Comparison of ENCODE assay signal across 8 cellular contexts in the genomic region with DNA sequence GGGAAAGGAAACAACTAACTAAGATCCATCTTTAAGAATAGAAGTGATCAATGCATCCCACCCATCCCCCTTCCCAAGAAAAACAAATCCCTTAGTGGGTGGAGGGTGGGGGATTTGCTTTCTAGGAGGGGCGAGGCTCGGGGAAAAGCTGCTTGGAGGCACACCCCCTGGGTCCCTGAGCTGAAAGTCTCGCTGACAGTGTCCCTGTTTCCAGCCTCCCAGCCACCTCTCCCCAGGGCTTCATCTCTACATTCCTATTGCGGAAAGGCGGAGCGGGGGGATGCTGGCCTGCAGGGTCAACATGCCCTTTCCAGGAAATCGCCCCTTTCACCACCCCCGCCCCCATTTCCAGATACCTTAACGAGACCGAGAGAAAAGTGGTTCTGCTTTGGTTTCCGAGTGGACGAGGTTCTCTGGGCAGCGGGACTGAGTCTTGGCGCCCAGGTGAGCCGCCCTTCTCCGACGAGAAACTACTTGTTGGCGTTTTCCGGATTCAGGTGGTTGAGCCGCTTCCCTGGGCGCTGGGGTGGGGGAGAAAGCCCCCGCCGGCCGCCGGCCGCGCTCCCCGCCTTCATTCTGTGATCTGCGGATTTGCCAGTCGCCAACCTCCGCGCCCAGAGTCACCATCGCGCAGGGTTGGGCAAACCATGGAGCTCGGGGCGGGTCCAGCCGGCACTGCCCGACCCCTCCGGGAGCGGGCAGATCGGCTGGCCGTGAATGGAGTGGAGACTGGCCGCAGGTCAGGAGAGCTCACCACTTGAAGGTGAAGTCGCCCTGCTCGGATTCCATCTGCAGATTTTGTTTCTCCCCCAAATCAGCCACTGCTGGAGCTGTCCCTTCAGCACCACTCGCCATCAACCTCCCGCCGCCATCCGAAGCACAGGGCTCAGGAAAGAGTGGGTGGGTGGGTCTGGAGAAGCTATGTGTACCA. TPM values are rescaled to one million over a fixed set of nuclear protein-coding genes. Genes with fewer than 3 reads are reported as not detected.
DNase-seq lines count a peak whose midpoint lies in the region; ATAC-seq and TF ChIP-seq lines count a peak whose summit lies in the region.

No MANE protein-coding gene starts in this region.

- H3K4me1 ChIP-seq in iPS-18a (ENCODE audit: control insufficient read depth, low read depth, low read length) (no peaks in the 10 kb centered on the region), thymus (ENCODE audit: control insufficient read depth, insufficient read depth, low read length) (peaks cover 2% of the 10 kb centered on the region)

- no peak overlapping the region for H3K27ac Mint-ChIP-seq in activated T-cell treated with anti-CD3 and anti-CD28 coated beads, Interleukin-2, amount 50 U/mL, for 24 hours
- H3K27ac Mint-ChIP-seq in WTC11: no peak overlapping the region

- H3K4me1 Mint-ChIP-seq in activated T-cell treated with anti-CD3 and anti-CD28 coated beads, Interleukin-2, amount 50 U/mL, for 24 hours (ENCODE audit: low read depth): peaks cover 9% of the 10 kb centered on the region
- peaks cover 15% of the 10 kb centered on the region for H3K4me1 Mint-ChIP-seq in WTC11

- peak; percentile 36 for DNase-seq in activated T-cell treated with anti-CD3 and anti-CD28 coated beads, Interleukin-2, amount 50 U/mL, for 24 hours
- DNase-seq in activated T-cell treated with anti-CD3 and anti-CD28 coated beads for 4 hours (no peak), WTC11 (ENCODE audit: low spot score) (peak; percentile 80), mucosa of gallbladder (ENCODE audit: low spot score) (no peak), NOMO-1 treated with dmso at 0.1 percent for 144 hours (lab: John Stamatoyannopoulos, UW; ENCODE audit: unreplicated experiment) (no peak), GF-D8 (lab: John Stamatoyannopoulos, UW) (no peak)

- no peak for TF ChIP-seq CTCF in WTC11 (IDR thresholded peaks at IDR 0.05)

- no peak overlapping the region for H3K9ac ChIP-seq in iPS-18a (ENCODE audit: low read length)

- no peaks in the 10 kb centered on the region for H3K9me3 ChIP-seq in iPS-18a (ENCODE audit: control insufficient read depth, low read depth, low read length)
- peaks cover 2% of the 10 kb centered on the region for H3K9me3 ChIP-seq in thymus (ENCODE audit: control insufficient read depth)

- POLR2A ChIA-PET in WTC11 (lab: Charles Lee): no interaction called here

- H3K4me3 Mint-ChIP-seq in activated T-cell treated with anti-CD3 and anti-CD28 coated beads, Interleukin-2, amount 50 U/mL, for 24 hours: no peak overlapping the region
- H3K4me3 Mint-ChIP-seq in WTC11: peak overlapping the region; percentile 73

- H3K27me3 Mint-ChIP-seq in activated T-cell treated with anti-CD3 and anti-CD28 coated beads, Interleukin-2, amount 50 U/mL, for 24 hours: peaks cover 71% of the 10 kb centered on the region
- peaks cover 61% of the 10 kb centered on the region for H3K27me3 Mint-ChIP-seq in WTC11 (ENCODE audit: low read depth)

- H3K4me3 ChIP-seq in iPS-18a (ENCODE audit: low read length) (peak overlapping the region; percentile 64), thymus (ENCODE audit: low read length) (peak overlapping the region; percentile 19)

- CTCF ChIA-PET in WTC11 (lab: Charles Lee): no interaction called here

- ATAC-seq in WTC11: peak; percentile 73

- no peaks in the 10 kb centered on the region for H3K36me3 Mint-ChIP-seq in activated T-cell treated with anti-CD3 and anti-CD28 coated beads, Interleukin-2, amount 50 U/mL, for 24 hours (ENCODE audit: low read depth)
- H3K36me3 Mint-ChIP-seq in WTC11: no peaks in the 10 kb centered on the region

- no peaks in the 10 kb centered on the region for H3K9me3 Mint-ChIP-seq in activated T-cell treated with anti-CD3 and anti-CD28 coated beads, Interleukin-2, amount 50 U/mL, for 24 hours
- H3K9me3 Mint-ChIP-seq in WTC11: no peaks in the 10 kb centered on the region

- H3K27ac ChIP-seq in iPS-18a (ENCODE audit: low read length) (no peak overlapping the region), thymus (ENCODE audit: low read depth) (no peak overlapping the region)

- H3K27me3 ChIP-seq in iPS-18a (ENCODE audit: control insufficient read depth, insufficient read depth, low read length) (peaks cover 55% of the 10 kb centered on the region), thymus (ENCODE audit: control insufficient read depth, insufficient read depth) (peaks cover 36% of the 10 kb centered on the region)

- H3K36me3 ChIP-seq in iPS-18a (ENCODE audit: control insufficient read depth, low read depth, low read length) (no peaks in the 10 kb centered on the region), thymus (ENCODE audit: control insufficient read depth, insufficient read depth) (no peaks in the 10 kb centered on the region)

- 6% methylated on average over 49 of the region's 49 CpGs for WGBS in thymus

TF ChIP-seq in WTC11, 78 proteins besides CTCF, POLR2A, EP300 and RAD21 (continues in another document):
- TF ChIP-seq SMAD4 (CRISPR knock-in tag; IDR thresholded peaks at IDR 0.05): 0 out of 2 replicates have a peak, but pooled peaks have one; percentile 26
- TF ChIP-seq, protein P1, sequence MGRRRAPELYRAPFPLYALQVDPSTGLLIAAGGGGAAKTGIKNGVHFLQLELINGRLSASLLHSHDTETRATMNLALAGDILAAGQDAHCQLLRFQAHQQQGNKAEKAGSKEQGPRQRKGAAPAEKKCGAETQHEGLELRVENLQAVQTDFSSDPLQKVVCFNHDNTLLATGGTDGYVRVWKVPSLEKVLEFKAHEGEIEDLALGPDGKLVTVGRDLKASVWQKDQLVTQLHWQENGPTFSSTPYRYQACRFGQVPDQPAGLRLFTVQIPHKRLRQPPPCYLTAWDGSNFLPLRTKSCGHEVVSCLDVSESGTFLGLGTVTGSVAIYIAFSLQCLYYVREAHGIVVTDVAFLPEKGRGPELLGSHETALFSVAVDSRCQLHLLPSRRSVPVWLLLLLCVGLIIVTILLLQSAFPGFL (CRISPR knock-in tag; IDR thresholded peaks at IDR 0.05; ENCODE audit: borderline replicate concordance): no peak
- TF ChIP-seq, protein P2, sequence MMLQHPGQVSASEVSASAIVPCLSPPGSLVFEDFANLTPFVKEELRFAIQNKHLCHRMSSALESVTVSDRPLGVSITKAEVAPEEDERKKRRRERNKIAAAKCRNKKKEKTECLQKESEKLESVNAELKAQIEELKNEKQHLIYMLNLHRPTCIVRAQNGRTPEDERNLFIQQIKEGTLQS (CRISPR knock-in tag; conservative IDR thresholded peaks at IDR 0.05): no peak
- 0 out of 2 replicates have a peak, but pooled peaks have one; percentile 32 for TF ChIP-seq ZNF317 (CRISPR knock-in tag; IDR thresholded peaks at IDR 0.05; ENCODE audit: borderline replicate concordance, low read depth)
- no peak for TF ChIP-seq PRRX2 (CRISPR knock-in tag; IDR thresholded peaks at IDR 0.05)
- no peak for TF ChIP-seq ZNF263 (CRISPR knock-in tag; IDR thresholded peaks at IDR 0.05; ENCODE audit: low read depth)
- TF ChIP-seq, protein P3, sequence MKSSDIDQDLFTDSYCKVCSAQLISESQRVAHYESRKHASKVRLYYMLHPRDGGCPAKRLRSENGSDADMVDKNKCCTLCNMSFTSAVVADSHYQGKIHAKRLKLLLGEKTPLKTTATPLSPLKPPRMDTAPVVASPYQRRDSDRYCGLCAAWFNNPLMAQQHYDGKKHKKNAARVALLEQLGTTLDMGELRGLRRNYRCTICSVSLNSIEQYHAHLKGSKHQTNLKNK (CRISPR knock-in tag; IDR thresholded peaks at IDR 0.05): no peak
- TF ChIP-seq, protein P4, sequence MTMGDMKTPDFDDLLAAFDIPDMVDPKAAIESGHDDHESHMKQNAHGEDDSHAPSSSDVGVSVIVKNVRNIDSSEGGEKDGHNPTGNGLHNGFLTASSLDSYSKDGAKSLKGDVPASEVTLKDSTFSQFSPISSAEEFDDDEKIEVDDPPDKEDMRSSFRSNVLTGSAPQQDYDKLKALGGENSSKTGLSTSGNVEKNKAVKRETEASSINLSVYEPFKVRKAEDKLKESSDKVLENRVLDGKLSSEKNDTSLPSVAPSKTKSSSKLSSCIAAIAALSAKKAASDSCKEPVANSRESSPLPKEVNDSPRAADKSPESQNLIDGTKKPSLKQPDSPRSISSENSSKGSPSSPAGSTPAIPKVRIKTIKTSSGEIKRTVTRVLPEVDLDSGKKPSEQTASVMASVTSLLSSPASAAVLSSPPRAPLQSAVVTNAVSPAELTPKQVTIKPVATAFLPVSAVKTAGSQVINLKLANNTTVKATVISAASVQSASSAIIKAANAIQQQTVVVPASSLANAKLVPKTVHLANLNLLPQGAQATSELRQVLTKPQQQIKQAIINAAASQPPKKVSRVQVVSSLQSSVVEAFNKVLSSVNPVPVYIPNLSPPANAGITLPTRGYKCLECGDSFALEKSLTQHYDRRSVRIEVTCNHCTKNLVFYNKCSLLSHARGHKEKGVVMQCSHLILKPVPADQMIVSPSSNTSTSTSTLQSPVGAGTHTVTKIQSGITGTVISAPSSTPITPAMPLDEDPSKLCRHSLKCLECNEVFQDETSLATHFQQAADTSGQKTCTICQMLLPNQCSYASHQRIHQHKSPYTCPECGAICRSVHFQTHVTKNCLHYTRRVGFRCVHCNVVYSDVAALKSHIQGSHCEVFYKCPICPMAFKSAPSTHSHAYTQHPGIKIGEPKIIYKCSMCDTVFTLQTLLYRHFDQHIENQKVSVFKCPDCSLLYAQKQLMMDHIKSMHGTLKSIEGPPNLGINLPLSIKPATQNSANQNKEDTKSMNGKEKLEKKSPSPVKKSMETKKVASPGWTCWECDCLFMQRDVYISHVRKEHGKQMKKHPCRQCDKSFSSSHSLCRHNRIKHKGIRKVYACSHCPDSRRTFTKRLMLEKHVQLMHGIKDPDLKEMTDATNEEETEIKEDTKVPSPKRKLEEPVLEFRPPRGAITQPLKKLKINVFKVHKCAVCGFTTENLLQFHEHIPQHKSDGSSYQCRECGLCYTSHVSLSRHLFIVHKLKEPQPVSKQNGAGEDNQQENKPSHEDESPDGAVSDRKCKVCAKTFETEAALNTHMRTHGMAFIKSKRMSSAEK (CRISPR knock-in tag; IDR thresholded peaks at IDR 0.05; ENCODE audit: borderline replicate concordance): no peak
- TF ChIP-seq TCF7 (CRISPR knock-in tag; IDR thresholded peaks at IDR 0.05; ENCODE audit: low read depth): no peak
- TF ChIP-seq JUN (CRISPR knock-in tag; IDR thresholded peaks at IDR 0.05): no peak

RNA-seq across cellular contexts. Expression of a gene that starts 0.5 kb away (rescaled TPM):
- not detected in 3 replicates for total RNA-seq in WTC11 (2021)
- polyA plus RNA-seq in thymus: 0.02 TPM
- not detected for total RNA-seq in mucosa of gallbladder

Comparison
In these comparisons a context has a peak if more than half of its experiments do, and no peak if none do; other contexts are left out.
1. DNase-seq: peak in activated T-cell treated with anti-CD3 and anti-CD28 coated beads, Interleukin-2, amount 50 U/mL, for 24 hours (single experiment) and WTC11 (single experiment); none in activated T-cell treated with anti-CD3 and anti-CD28 coated beads for 4 hours (single experiment), mucosa of gallbladder (single experiment), NOMO-1 treated with dmso at 0.1 percent for 144 hours (single experiment) and GF-D8 (single experiment).